In the genomic region with DNA sequence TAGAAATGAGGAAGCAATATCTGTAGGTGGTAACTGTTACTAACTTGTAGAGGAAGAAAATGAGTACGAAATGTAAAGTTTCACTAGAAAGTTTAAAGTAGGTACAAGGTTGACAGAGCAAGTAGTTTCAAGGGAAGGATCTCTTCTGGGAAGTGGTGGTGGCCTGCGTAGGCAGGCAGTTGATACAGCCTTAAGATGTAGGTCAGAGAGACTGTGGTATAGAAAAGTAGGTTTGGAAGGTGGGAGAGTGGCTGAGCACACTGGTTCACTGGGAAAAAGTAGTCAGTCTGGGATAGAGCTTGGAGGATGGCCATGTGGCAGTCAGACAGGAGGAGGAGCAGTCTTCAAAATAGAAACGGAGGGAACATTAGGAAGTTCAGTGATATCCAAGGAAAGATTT, we compare ENCODE assay signal across 14 cellular contexts. TPM values are rescaled to one million over a fixed set of nuclear protein-coding genes. Genes with fewer than 3 reads are reported as not detected.
DNase-seq lines count a peak whose midpoint lies in the region; ATAC-seq and TF ChIP-seq lines count a peak whose summit lies in the region.
"Had no signal": no experiment of that assay in that cellular context is flagged by ENCODE, and none has a peak within 500 bp of the region (broad histone marks: within the 10 kb centered on the region; RNA-seq: fewer than 3 reads in every experiment).

No MANE protein-coding gene starts in this region.

- H3K4me1 ChIP-seq in CD8-positive, alpha-beta T cell (ENCODE audit: insufficient read depth, low read length) = peaks cover 14% of the 10 kb centered on the region
- H3K4me1 ChIP-seq in ascending aorta = peaks cover 3 to 4% of the 10 kb centered on the region in 2 donors
- H3K4me1 ChIP-seq in muscle layer of duodenum (ENCODE audit: control insufficient read depth in 1 of 2, insufficient read depth in 2 of 2, low read length in 2 of 2) = peaks cover 0 to 38% of the 10 kb centered on the region in 2 donors
- H3K4me1 ChIP-seq: BLaER1 had no signal

- no peak overlapping the region for H3K4me3 ChIP-seq in CD8-positive, alpha-beta T cell (ENCODE audit: low read depth, low read length)
- H3K4me3 ChIP-seq in ascending aorta = no peak overlapping the region
- H3K4me3 ChIP-seq in muscle layer of duodenum (ENCODE audit: low read depth in 1 of 2, low read length in 2 of 2) = no peak overlapping the region
- H3K4me3 ChIP-seq: BLaER1, dorsolateral prefrontal cortex, hepatocyte had no signal

- H3K36me3 Mint-ChIP-seq in CD8-positive, alpha-beta T cell = peaks cover 93% of the 10 kb centered on the region

- no peaks in the 10 kb centered on the region for H3K27me3 Mint-ChIP-seq in CD8-positive, alpha-beta T cell (ENCODE audit: low read depth)

- H3K36me3 ChIP-seq in CD8-positive, alpha-beta T cell (ENCODE audit: insufficient read depth, low read length) = peaks cover 64% of the 10 kb centered on the region
- H3K36me3 ChIP-seq in ascending aorta (peaks cover 87 to 88% of the 10 kb centered on the region in 2 donors), muscle layer of duodenum (ENCODE audit: control insufficient read depth in 1 of 2, insufficient read depth in 2 of 2, low read length in 2 of 2) (peaks cover 49 to 61% of the 10 kb centered on the region in 2 donors)

- DNase-seq in CD1c-positive myeloid dendritic cell (ENCODE audit: extremely low spot score) (peak; percentile 60), ascending aorta (ENCODE audit: low spot score in 2 of 2) (no peak), NCI-H1930 (lab: John Stamatoyannopoulos, UW) (no peak), ureter (ENCODE audit: low spot score) (no peak)
- no peak for DNase-seq in CD8-positive, alpha-beta T cell
- DNase-seq: activated effector memory CD4-positive, alpha-beta T cell treated with anti-CD3 and anti-CD28 coated beads, Interleukin-2, amount 50 U/mL, for 16 hours; DND-41; dorsolateral prefrontal cortex; NCI-H345; T-helper 9 cell had no signal

- H3K4me1 Mint-ChIP-seq in CD8-positive, alpha-beta T cell (ENCODE audit: low read depth) = peaks cover 49% of the 10 kb centered on the region

- CTCF ChIA-PET in CD8-positive, alpha-beta T cell (lab: Charles Lee) = no interaction called here

- no peak for TF ChIP-seq CTCF in CD8-positive, alpha-beta T cell (IDR thresholded peaks at IDR 0.05)
- TF ChIP-seq CTCF in ascending aorta (IDR thresholded peaks at IDR 0.05) = no peak

- no peaks in the 10 kb centered on the region for H3K9me3 Mint-ChIP-seq in CD8-positive, alpha-beta T cell

- H3K27ac Mint-ChIP-seq in CD8-positive, alpha-beta T cell = peak overlapping the region; percentile 7

- no peak overlapping the region for H3K27ac ChIP-seq in CD8-positive, alpha-beta T cell (ENCODE audit: low read depth, low read length)
- H3K27ac ChIP-seq in ascending aorta = peak overlapping the region; percentile 1 to 19
- peak overlapping the region; percentile 4 for H3K27ac ChIP-seq in muscle layer of duodenum (ENCODE audit: low read length)
- H3K27ac ChIP-seq: BLaER1, hepatocyte had no signal

- H3K4me3 Mint-ChIP-seq in CD8-positive, alpha-beta T cell = no peak overlapping the region

- POLR2A ChIA-PET in CD8-positive, alpha-beta T cell (lab: Charles Lee) = interaction anchor here (0.7 to 1.3 kb wide), 3 partner anchors 9 to 22 kb away, joined by 3 to 4 read pairs (median 4); no protein-coding TSS in a partner anchor

- H3K27me3 ChIP-seq in CD8-positive, alpha-beta T cell (ENCODE audit: insufficient read depth, low read length) = no peaks in the 10 kb centered on the region
- H3K27me3 ChIP-seq in ascending aorta (no peaks in the 10 kb centered on the region), muscle layer of duodenum (ENCODE audit: low read depth, low read length) (no peaks in the 10 kb centered on the region)
- H3K27me3 ChIP-seq: BLaER1, dorsolateral prefrontal cortex, hepatocyte had no signal

- no peaks in the 10 kb centered on the region for H3K9me3 ChIP-seq in CD8-positive, alpha-beta T cell (ENCODE audit: low read length)
- no peaks in the 10 kb centered on the region for H3K9me3 ChIP-seq in ascending aorta
- no peaks in the 10 kb centered on the region for H3K9me3 ChIP-seq in muscle layer of duodenum (ENCODE audit: control insufficient read depth in 1 of 2, low read length in 2 of 2)
- H3K9me3 ChIP-seq: BLaER1 had no signal

- intact Hi-C loops in CD8-positive, alpha-beta T cell (cut with DNase I, micrococcal nuclease) = loop anchor here in 1 of 2 experiments (1.0 kb wide), 1 partner anchor 10 kb away; no protein-coding TSS in a partner anchor
- intact Hi-C loops in ascending aorta (cut with DNase I) = no loop called here

- ATAC-seq in CD8-positive, alpha-beta T cell = no peak
- ATAC-seq in GM18502 (IDR thresholded peaks at IDR 0.05; ENCODE audit: poor library complexity, unreplicated experiment) = no peak

RNA-seq across cellular contexts. Expression of gene KDM3A, which starts 23.5 kb away (rescaled TPM):
- 100 to 1,000 TPM; 226 to 227 TPM for total RNA-seq in CD8-positive, alpha-beta T cell
- total RNA-seq in ascending aorta (18.4 TPM), ureter (59.1 TPM)
